17 cellular contexts compared by ENCODE assay signal in the genomic region with DNA sequence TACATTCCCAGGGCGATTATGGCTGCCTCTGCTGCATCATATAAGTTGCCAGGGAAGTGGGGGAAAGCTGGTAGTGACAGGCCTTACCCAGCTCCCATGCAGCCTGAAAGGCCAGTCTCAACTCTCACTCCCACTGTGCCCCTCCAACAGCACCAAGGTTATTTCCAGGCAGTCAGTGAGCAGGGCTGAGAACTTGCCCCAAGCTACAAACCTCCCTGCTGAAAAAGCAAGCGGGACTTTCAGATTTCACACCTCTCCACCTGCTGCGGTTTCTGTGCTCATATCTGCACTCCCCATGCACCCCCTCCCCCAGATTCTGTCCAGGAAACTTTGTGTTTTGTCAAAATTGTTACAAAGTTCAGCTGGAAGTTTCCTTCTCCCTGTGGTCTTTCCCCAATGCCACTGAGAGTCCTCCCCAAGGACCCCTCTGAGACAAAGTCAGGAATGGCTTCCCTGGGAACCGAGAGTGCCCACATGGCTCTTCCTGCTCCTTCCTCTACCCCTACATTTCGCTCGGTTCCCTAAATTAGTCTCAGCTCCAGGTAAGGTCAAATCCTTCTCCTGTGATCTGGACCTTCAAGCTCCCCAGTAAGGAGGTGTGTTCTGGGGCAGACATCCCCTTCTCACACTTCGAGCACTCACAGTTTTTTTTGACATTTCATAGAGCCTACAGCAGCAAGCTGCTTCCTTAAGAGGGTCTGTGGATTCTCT. TPM values are rescaled to one million over a fixed set of nuclear protein-coding genes. Genes with fewer than 3 reads are reported as not detected.
DNase-seq lines count a peak whose midpoint lies in the region; ATAC-seq, FAIRE-seq and TF ChIP-seq lines count a peak whose summit lies in the region.
"Had no signal": no experiment of that assay in that cellular context is flagged by ENCODE, and none has a peak within 500 bp of the region (broad histone marks: within the 10 kb centered on the region; RNA-seq: fewer than 3 reads in every experiment).

No MANE protein-coding gene starts in this region.

- H3K27ac ChIP-seq in pancreas = no peak overlapping the region
- no peak overlapping the region for H3K27ac ChIP-seq in spleen
- H3K27ac ChIP-seq: sigmoid colon had no signal

- WGBS in pancreas, 2 donors = 69 to 72% methylated on average over 7 of the region's 7 CpGs
- WGBS in spleen, 5 donors = 78 to 87% (median 83%) methylated on average over 6 to 7 of the region's 7 CpGs

- no peak overlapping the region for H3K27ac Mint-ChIP-seq in activated naive CD4-positive, alpha-beta T cell treated with anti-CD3 and anti-CD28 coated beads, Interleukin-2, amount 10 ng/mL, durations not matched to agents 7 days and 5 days
- H3K27ac Mint-ChIP-seq: activated CD4-positive, alpha-beta memory T cell treated with anti-CD3 and anti-CD28 coated beads, Interleukin-2, amount 10 ng/mL, durations not matched to agents 7 days and 5 days; naive B cell; T-helper 17 cell had no signal

- no peaks in the 10 kb centered on the region for H3K9me3 Mint-ChIP-seq in activated naive CD4-positive, alpha-beta T cell treated with anti-CD3 and anti-CD28 coated beads, Interleukin-2, amount 10 ng/mL, durations not matched to agents 7 days and 5 days
- H3K9me3 Mint-ChIP-seq: activated CD4-positive, alpha-beta memory T cell treated with anti-CD3 and anti-CD28 coated beads, Interleukin-2, amount 10 ng/mL, durations not matched to agents 7 days and 5 days had no signal

- no peaks in the 10 kb centered on the region for H3K4me1 Mint-ChIP-seq in activated naive CD4-positive, alpha-beta T cell treated with anti-CD3 and anti-CD28 coated beads, Interleukin-2, amount 10 ng/mL, durations not matched to agents 7 days and 5 days
- H3K4me1 Mint-ChIP-seq: activated CD4-positive, alpha-beta memory T cell treated with anti-CD3 and anti-CD28 coated beads, Interleukin-2, amount 10 ng/mL, durations not matched to agents 7 days and 5 days; naive B cell; T-helper 17 cell had no signal

- no peak for TF ChIP-seq POLR2A in spleen (IDR thresholded peaks at IDR 0.05)

- H3K4me1 ChIP-seq in pancreas = no peaks in the 10 kb centered on the region
- H3K4me1 ChIP-seq in spleen = no peaks in the 10 kb centered on the region
- H3K4me1 ChIP-seq: sigmoid colon had no signal

- H3K27me3 Mint-ChIP-seq in activated naive CD4-positive, alpha-beta T cell treated with anti-CD3 and anti-CD28 coated beads, Interleukin-2, amount 10 ng/mL, durations not matched to agents 7 days and 5 days = no peaks in the 10 kb centered on the region
- H3K27me3 Mint-ChIP-seq: activated CD4-positive, alpha-beta memory T cell treated with anti-CD3 and anti-CD28 coated beads, Interleukin-2, amount 10 ng/mL, durations not matched to agents 7 days and 5 days; T-helper 17 cell had no signal

- no peaks in the 10 kb centered on the region for H3K36me3 Mint-ChIP-seq in activated naive CD4-positive, alpha-beta T cell treated with anti-CD3 and anti-CD28 coated beads, Interleukin-2, amount 10 ng/mL, durations not matched to agents 7 days and 5 days
- H3K36me3 Mint-ChIP-seq: naive B cell had no signal

- intact Hi-C loops in pancreas (cut with DNase I) (no loop called here), spleen (cut with DNase I; ENCODE audit: low total_unique reads) (no loop called here)

- TF ChIP-seq CTCF in pancreas (IDR thresholded peaks at IDR 0.05) (no peak), spleen (IDR thresholded peaks at IDR 0.05 in 8 of 11, conservative IDR thresholded peaks at IDR 0.05 in 3 of 11) (no peak)

- H3K9me3 ChIP-seq in pancreas (no peaks in the 10 kb centered on the region), spleen (no peaks in the 10 kb centered on the region)
- H3K9me3 ChIP-seq: sigmoid colon had no signal

- FAIRE-seq in pancreas (lab: Jason Lieb, UNC) = no peak
- FAIRE-seq: endometrium had no signal

- ATAC-seq in GM18517 (IDR thresholded peaks at IDR 0.05; ENCODE audit: unreplicated experiment) = peak; percentile 93
- peak; percentile 94 for ATAC-seq in GM21381 (IDR thresholded peaks at IDR 0.05; ENCODE audit: unreplicated experiment)
- peak; percentile 87 for ATAC-seq in HG02938 (IDR thresholded peaks at IDR 0.05; ENCODE audit: unreplicated experiment)
- ATAC-seq in HG03558 (IDR thresholded peaks at IDR 0.05; ENCODE audit: extremely low read depth, unreplicated experiment) = peak; percentile 70
- no peak for ATAC-seq in pancreas
- ATAC-seq: left cardiac atrium, T-helper 17 cell had no signal

- CTCF ChIA-PET in activated naive CD4-positive, alpha-beta T cell treated with anti-CD3 and anti-CD28 coated beads, Interleukin-2, amount 10 ng/mL, durations not matched to agents 7 days and 5 days (lab: Charles Lee) = no interaction called here

- no peak overlapping the region for H3K4me3 Mint-ChIP-seq in activated naive CD4-positive, alpha-beta T cell treated with anti-CD3 and anti-CD28 coated beads, Interleukin-2, amount 10 ng/mL, durations not matched to agents 7 days and 5 days
- H3K4me3 Mint-ChIP-seq: activated CD4-positive, alpha-beta memory T cell treated with anti-CD3 and anti-CD28 coated beads, Interleukin-2, amount 10 ng/mL, durations not matched to agents 7 days and 5 days; naive B cell; T-helper 17 cell had no signal

- H3K4me3 ChIP-seq in pancreas = no peak overlapping the region
- no peak overlapping the region for H3K4me3 ChIP-seq in spleen
- H3K4me3 ChIP-seq: sigmoid colon had no signal

- no peak for DNase-seq in pancreas
- no peak for DNase-seq in spleen
- no peak for DNase-seq in activated naive CD4-positive, alpha-beta T cell treated with anti-CD3 and anti-CD28 coated beads, Interleukin-2, amount 10 ng/mL, durations not matched to agents 7 days and 5 days
- no peak for DNase-seq in NCI-H82 treated with DMSO at 0.1 percent for 48 hours (lab: John Stamatoyannopoulos, UW; ENCODE audit: unreplicated experiment)
- DNase-seq: activated CD4-positive, alpha-beta memory T cell treated with anti-CD3 and anti-CD28 coated beads, Interleukin-2, amount 10 ng/mL, durations not matched to agents 7 days and 5 days; activated gamma-delta T cell treated with Interleukin-2 at 50 U/mL for 16 hours; AML-193; left cardiac atrium; naive B cell; sigmoid colon; T-helper 17 cell had no signal

- H3K36me3 ChIP-seq in pancreas (no peaks in the 10 kb centered on the region), spleen (no peaks in the 10 kb centered on the region)
- H3K36me3 ChIP-seq: sigmoid colon had no signal

- H3K27me3 ChIP-seq in pancreas (no peaks in the 10 kb centered on the region), spleen (replicated peaks in 1 of 7) (peaks cover 0 to 8% (median 0%) of the 10 kb centered on the region in 7 donors)
- H3K27me3 ChIP-seq: sigmoid colon had no signal

RNA-seq across cellular contexts. Expression of a gene that starts 25.3 kb away (rescaled TPM):
- total RNA-seq in pancreas (under 1 TPM in 3 of 6 donors, not detected in 3; 0.12 to 0.40 (median 0.31) TPM), spleen (1 to 10 TPM; 1.5 to 6.2 (median 4.4) TPM)
- polyA plus RNA-seq in pancreas (under 1 TPM; 0.05 to 0.08 TPM), spleen (under 1 TPM; 0.22 to 0.74 (median 0.68) TPM)
- total RNA-seq: activated CD4-positive, alpha-beta memory T cell treated with anti-CD3 and anti-CD28 coated beads, Interleukin-2, amount 10 ng/mL, durations not matched to agents 7 days and 5 days; glomerular endothelial cell; T-helper 17 cell had no signal

Comparison
In these comparisons a context has a peak if more than half of its experiments do, and no peak if none do; other contexts are left out.
1. ATAC-seq: peak in GM18517 (single experiment), GM21381 (single experiment), HG02938 (single experiment) and HG03558 (single experiment); none in pancreas (0 of 4).